8 cellular contexts compared by ENCODE assay signal in the genomic region with DNA sequence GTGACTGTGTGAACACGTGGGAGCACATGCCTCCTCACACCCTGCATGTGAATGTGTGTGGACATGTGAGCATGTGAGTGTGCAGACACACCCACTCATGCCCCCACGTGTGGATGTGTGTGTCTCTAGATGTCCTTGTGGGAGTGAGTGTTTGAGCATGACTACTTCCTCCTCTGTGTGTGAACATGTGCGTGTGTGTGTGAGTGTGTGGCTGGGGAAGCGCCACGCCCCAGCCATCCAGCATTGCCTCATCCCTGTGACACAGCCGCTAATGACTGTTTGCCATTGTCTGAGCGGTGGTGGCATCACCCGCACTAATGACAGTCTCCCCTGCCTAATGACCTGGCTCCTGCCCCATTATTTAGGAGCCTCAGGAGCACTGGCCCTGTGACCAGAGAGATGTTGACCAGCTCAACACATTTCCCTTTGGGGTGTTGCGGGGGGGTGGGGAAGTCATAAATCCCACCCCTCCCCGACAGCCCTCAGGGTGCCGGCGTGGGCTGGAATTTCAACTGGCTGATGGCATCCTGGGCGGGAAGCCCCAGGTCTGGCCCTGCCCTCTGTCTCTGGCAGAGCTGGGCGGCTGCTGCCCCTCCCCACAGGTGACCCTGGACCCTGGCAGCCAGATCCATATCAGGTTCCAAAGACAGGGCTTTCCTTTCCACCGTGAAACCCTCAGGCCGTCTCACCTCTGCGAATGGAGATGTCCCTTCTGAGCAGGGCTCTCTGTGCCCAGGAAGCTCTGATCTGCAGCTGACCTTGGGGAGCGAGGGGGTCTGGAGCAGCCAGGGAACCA. TPM values are rescaled to one million over a fixed set of nuclear protein-coding genes. Genes with fewer than 3 reads are reported as not detected.
DNase-seq lines count a peak whose midpoint lies in the region; ATAC-seq and TF ChIP-seq lines count a peak whose summit lies in the region.

No MANE protein-coding gene starts in this region.

- peak overlapping the region; percentile 24 for H3K27ac ChIP-seq in RWPE2 (ENCODE audit: poor library complexity, severe bottlenecking)
- H3K27ac ChIP-seq in epithelial cell of prostate = peak overlapping the region; percentile 87

- H3K4me3 Mint-ChIP-seq in HFFc6 (peak overlapping the region; percentile 71), nephron (peak overlapping the region; percentile 62 to 79 (median 66))

- no peaks in the 10 kb centered on the region for H3K36me3 ChIP-seq in RWPE2 (ENCODE audit: low read depth)

- H3K4me3 ChIP-seq in RWPE2 (ENCODE audit: severe bottlenecking) = no peak overlapping the region

- H3K27ac Mint-ChIP-seq in HFFc6 (peak overlapping the region; percentile 95), nephron (peak overlapping the region; percentile 60 to 97 (median 93))

- H3K9me3 ChIP-seq in RWPE2 (ENCODE audit: severe bottlenecking) = no peaks in the 10 kb centered on the region

- peaks cover 37% of the 10 kb centered on the region for H3K4me1 ChIP-seq in RWPE2 (ENCODE audit: insufficient read depth, poor library complexity, severe bottlenecking)

- H3K4me1 Mint-ChIP-seq in HFFc6 (ENCODE audit: low read depth) (peaks cover 78% of the 10 kb centered on the region), nephron (peaks cover 76% of the 10 kb centered on the region)

- DNase-seq in AG08396 (ENCODE audit: low spot score) = peak; percentile 51
- DNase-seq in HFFc6 = peak; percentile 95
- DNase-seq in RWPE2 (ENCODE audit: low spot score) = peak; percentile 61
- peak; percentile 79 for DNase-seq in epithelial cell of prostate (ENCODE audit: low read depth, low spot score)

- ATAC-seq in RWPE2 (ENCODE audit: low read depth) (no peak), GM21526 (IDR thresholded peaks at IDR 0.05; ENCODE audit: low FRiP score, unreplicated experiment) (no peak), HG03280 (IDR thresholded peaks at IDR 0.05; ENCODE audit: unreplicated experiment) (no peak), GM18870 (IDR thresholded peaks at IDR 0.05; ENCODE audit: unreplicated experiment) (no peak)

- H3K27me3 Mint-ChIP-seq in HFFc6 (ENCODE audit: insufficient read depth) = no peaks in the 10 kb centered on the region; the same call in 1 of the 2 replicates
- peaks cover 20% of the 10 kb centered on the region for H3K27me3 Mint-ChIP-seq in nephron (ENCODE audit: low read depth)

- TF ChIP-seq CTCF in HFFc6 (IDR thresholded peaks at IDR 0.05) = no peak
- no peak for TF ChIP-seq CTCF in RWPE2 (IDR thresholded peaks at IDR 0.05; ENCODE audit: poor library complexity, severe bottlenecking)
- TF ChIP-seq CTCF in nephron (IDR thresholded peaks at IDR 0.05; ENCODE audit: unreplicated experiment in 3 of 3) = no peak

- H3K36me3 Mint-ChIP-seq in HFFc6 (ENCODE audit: low read depth) (no peaks in the 10 kb centered on the region), nephron (ENCODE audit: low read depth) (no peaks in the 10 kb centered on the region)

- no peaks in the 10 kb centered on the region for H3K9me3 Mint-ChIP-seq in HFFc6
- no peaks in the 10 kb centered on the region for H3K9me3 Mint-ChIP-seq in nephron

- no peaks in the 10 kb centered on the region for H3K27me3 ChIP-seq in RWPE2 (ENCODE audit: insufficient read depth, poor library complexity, severe bottlenecking)

RNA-seq across cellular contexts. Expression of gene KRT80, which starts 11.5 kb away (rescaled TPM):
- total RNA-seq in HFFc6 (2021; fragmentation: NEBNext Ultra II Directional; extraction: Animal tissue kit (Norgen Biotek cat#: 25700)) = 1 to 10 TPM; 2.3 to 3.7 (median 2.8) TPM

RNA-seq across cellular contexts. Expression of gene KRT7, which starts 29.7 kb away (rescaled TPM):
- 100 to 1,000 TPM in 2 of 6 experiments, 10 to 100 TPM in 4; 62.7 to 379 (median 67.5) TPM for total RNA-seq in HFFc6 (2021; fragmentation: NEBNext Ultra II Directional; extraction: Animal tissue kit (Norgen Biotek cat#: 25700))
